Comparison of ENCODE assay signal across 8 cellular contexts in the genomic region with DNA sequence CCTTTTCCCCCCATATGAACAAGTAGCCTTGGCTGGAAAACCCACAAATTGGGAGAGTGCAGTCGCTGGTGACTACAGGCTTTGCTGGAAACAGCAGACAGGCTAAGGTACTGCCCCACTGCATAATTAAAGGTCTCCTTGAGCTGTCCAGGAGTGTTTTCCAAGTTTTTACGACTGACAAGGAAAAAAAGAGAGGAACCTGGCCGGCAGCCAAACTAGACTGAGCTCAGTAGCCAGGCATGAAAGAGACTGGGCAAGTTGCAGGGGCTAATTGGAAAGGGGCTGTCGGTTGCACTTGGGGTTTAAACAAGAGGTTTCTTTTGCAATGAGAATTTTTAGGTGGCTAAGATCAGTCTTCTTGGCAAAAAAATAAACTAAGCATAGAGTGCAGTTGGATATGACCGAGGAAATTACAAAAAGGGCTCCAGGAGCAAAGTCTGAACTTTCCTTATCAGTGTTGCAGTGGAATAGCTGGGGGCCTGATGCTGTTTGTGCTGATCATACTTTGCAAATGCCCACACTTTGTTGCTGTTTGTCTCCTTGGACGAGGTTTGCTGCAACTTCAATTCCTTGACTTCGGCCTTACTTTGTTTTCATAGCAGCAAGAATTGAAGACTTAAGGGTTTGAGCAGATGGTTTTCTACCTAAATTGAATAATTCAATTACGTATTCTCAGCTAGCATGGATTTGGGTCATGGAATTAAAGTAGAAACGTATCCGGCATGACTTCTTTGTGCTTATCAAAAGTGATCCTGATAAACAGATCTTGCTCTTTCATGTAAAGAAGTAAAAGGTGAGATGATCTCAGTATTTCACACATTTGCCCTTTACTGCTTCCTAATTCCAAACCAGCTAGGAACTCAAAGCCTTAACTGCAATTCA. TPM values are rescaled to one million over a fixed set of nuclear protein-coding genes. Genes with fewer than 3 reads are reported as not detected.
DNase-seq lines count a peak whose midpoint lies in the region; ATAC-seq and TF ChIP-seq lines count a peak whose summit lies in the region.

No MANE protein-coding gene starts in this region.

- H3K4me1 ChIP-seq in lung (ENCODE audit: control insufficient read depth in 2 of 2, insufficient read depth in 2 of 2, low read length in 2 of 2) (peaks cover 0 to 4% of the 10 kb centered on the region in 2 donors), upper lobe of left lung (peaks cover 0 to 9% (median 4%) of the 10 kb centered on the region in 4 donors)

- H3K4me1 Mint-ChIP-seq in CD14-positive monocyte, result peaks cover 15% of the 10 kb centered on the region

- peaks cover 34 to 46% (median 38%) of the 10 kb centered on the region in 3 donors for H3K27me3 Mint-ChIP-seq in CD14-positive monocyte (ENCODE audit: low read depth in 3 of 3)

- peak overlapping the region in 1 of 2 donors; percentile 61 for H3K4me3 Mint-ChIP-seq in CD14-positive monocyte

- intact Hi-C loops in dorsolateral prefrontal cortex (cut with DNase I) (loop anchor here (5.0 to 10.0 kb wide), 3 partner anchors 73 to 211 kb away; no protein-coding TSS in a partner anchor), CD14-positive monocyte (cut with micrococcal nuclease) (no loop called here)

- H3K9me3 ChIP-seq in lung (ENCODE audit: control insufficient read depth in 2 of 2, insufficient read depth in 1 of 2, low read length in 1 of 2) (no peaks in the 10 kb centered on the region), upper lobe of left lung (no peaks in the 10 kb centered on the region)

- H3K9me3 Mint-ChIP-seq in CD14-positive monocyte, result peaks cover 0 to 13% (median 8%) of the 10 kb centered on the region in 7 donors

- no peak overlapping the region for H3K27ac Mint-ChIP-seq in CD14-positive monocyte

- DNase-seq in DMS 273 treated with DMSO at 0.1 percent for 48 hours (lab: John Stamatoyannopoulos, UW) (peak; percentile 85), NCI-H510A (lab: John Stamatoyannopoulos, UW) (peak; percentile 11), dorsolateral prefrontal cortex (peak in 7 of 10 donors; percentile 27 to 72 (median 51)), lung (ENCODE audit: low spot score) (peak; percentile 59), upper lobe of left lung (peak in 1 of 2 donors; percentile 66), CD14-positive monocyte (ENCODE audit: low spot score) (no peak), T-helper 9 cell (no peak)

- peak overlapping the region; percentile 22 to 86 (median 74) for H3K4me3 ChIP-seq in dorsolateral prefrontal cortex
- peak overlapping the region; percentile 33 for H3K4me3 ChIP-seq in lung
- peak overlapping the region; percentile 28 to 72 (median 70) for H3K4me3 ChIP-seq in upper lobe of left lung

- H3K27me3 ChIP-seq in dorsolateral prefrontal cortex (no peaks in the 10 kb centered on the region), lung (ENCODE audit: control insufficient read depth, insufficient read depth) (no peaks in the 10 kb centered on the region), upper lobe of left lung (no peaks in the 10 kb centered on the region)

- TF ChIP-seq CTCF in dorsolateral prefrontal cortex (IDR thresholded peaks at IDR 0.05 in 54 of 56, conservative IDR thresholded peaks at IDR 0.05 in 2 of 56; ENCODE audit: low read depth in 1 of 56, partially characterized antibody in 56 of 56) (no peak), lung (IDR thresholded peaks at IDR 0.05; ENCODE audit: control extremely low read depth, extremely low read depth) (no peak), upper lobe of left lung (IDR thresholded peaks at IDR 0.05) (no peak), CD14-positive monocyte (IDR thresholded peaks at IDR 0.05) (no peak)

- peak overlapping the region in 20 of 59 donors; percentile 4 to 93 (median 85) for H3K27ac ChIP-seq in dorsolateral prefrontal cortex
- peak overlapping the region; percentile 33 to 78 for H3K27ac ChIP-seq in lung (ENCODE audit: low read depth in 1 of 2, low read length in 1 of 2)
- H3K27ac ChIP-seq in upper lobe of left lung, result peak overlapping the region; percentile 91 to 96 (median 94)

- no peak for TF ChIP-seq POLR2A in upper lobe of left lung (IDR thresholded peaks at IDR 0.05)

- ATAC-seq in lung (ENCODE audit: insufficient read depth, low FRiP score) (no peak), upper lobe of left lung (ENCODE audit: low FRiP score in 2 of 2) (peak; percentile 31 to 53), GM18511 (IDR thresholded peaks at IDR 0.05; ENCODE audit: unreplicated experiment) (no peak)

- H3K36me3 Mint-ChIP-seq in CD14-positive monocyte, result no peaks in the 10 kb centered on the region

- no peaks in the 10 kb centered on the region for H3K36me3 ChIP-seq in lung (ENCODE audit: control insufficient read depth in 2 of 2, insufficient read depth in 2 of 2, low read length in 2 of 2)
- no peaks in the 10 kb centered on the region for H3K36me3 ChIP-seq in upper lobe of left lung

- no peak for TF ChIP-seq EP300 in upper lobe of left lung (IDR thresholded peaks at IDR 0.05)

- WGBS in lung, 2 donors, result 34 to 56% methylated on average over 10 of the region's 10 CpGs
- 27 to 34% methylated on average over 10 of the region's 10 CpGs for WGBS in upper lobe of left lung, 2 donors

RNA-seq across cellular contexts. Expression of gene GULP1, which starts 2.2 kb away (rescaled TPM):
- 10 to 100 TPM; 11.4 to 52.7 (median 28.6) TPM for total RNA-seq in dorsolateral prefrontal cortex
- total RNA-seq in lung, result 10 to 100 TPM; 29.2 to 86.7 TPM
- 10 to 100 TPM in 1 of 2 donors, 1 to 10 TPM in 1; 9.1 to 11.0 TPM for polyA plus RNA-seq in lung
- total RNA-seq in upper lobe of left lung, result 10 to 100 TPM; 12.5 to 71.2 (median 32.7) TPM
- polyA plus RNA-seq in CD14-positive monocyte, result not detected

Comparison
In these comparisons a context has a peak if more than half of its experiments do, and no peak if none do; other contexts are left out.
1. DNase-seq: peak in DMS 273 treated with DMSO at 0.1 percent for 48 hours (single experiment), NCI-H510A (single experiment), dorsolateral prefrontal cortex (7 of 10) and lung (single experiment); none in CD14-positive monocyte (single experiment) and T-helper 9 cell (single experiment).
2. ATAC-seq: peak in upper lobe of left lung (2 of 2); none in lung (single experiment) and GM18511 (single experiment).
3. intact Hi-C loops: an anchor here in dorsolateral prefrontal cortex (5.0 to 10.0 kb wide); none called in CD14-positive monocyte.
4. Peak in every context shown above with its lines, with median percentiles within 50 percentile points of each other: H3K4me3 ChIP-seq.